In the genomic region with DNA sequence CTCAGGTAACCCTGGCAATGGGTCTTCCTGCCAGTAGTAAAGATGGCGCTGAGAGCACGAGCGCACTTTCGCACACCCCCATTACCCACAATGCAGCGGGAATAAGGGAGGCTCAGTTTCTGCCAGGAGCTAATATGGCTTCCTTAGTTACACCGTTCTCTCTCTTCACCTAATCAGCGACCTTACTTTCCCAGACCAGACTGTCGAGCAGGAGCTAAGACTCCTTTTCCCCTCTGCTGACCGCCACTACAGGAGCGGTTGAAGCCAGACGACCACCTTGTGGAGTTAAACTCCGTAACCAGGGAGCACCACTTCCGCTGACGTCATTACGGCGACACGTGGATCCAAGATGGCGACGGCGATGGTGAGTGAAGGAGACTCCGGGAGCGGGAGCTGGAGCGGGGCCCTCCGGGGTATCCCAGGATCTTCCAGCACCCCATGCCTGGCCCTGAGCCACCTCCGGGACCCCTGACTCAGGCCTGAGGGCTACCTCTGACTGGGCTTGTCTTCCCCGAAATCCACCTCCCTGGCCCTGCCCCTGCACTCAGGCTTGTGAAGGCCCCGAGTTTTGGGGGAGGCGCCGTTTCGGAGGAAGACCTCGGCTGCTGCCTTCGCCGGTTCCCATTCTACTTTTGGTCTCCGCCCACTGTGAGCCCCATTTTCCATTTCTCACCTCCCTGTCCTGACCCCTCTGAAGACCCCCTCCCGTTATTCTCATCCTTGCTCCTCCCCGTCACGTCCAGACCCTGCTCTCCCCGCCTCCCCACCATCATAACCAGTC, we compare ENCODE assay signal across 1 cellular context.
TF ChIP-seq lines count a peak whose summit lies in the region.

A gene with protein sequence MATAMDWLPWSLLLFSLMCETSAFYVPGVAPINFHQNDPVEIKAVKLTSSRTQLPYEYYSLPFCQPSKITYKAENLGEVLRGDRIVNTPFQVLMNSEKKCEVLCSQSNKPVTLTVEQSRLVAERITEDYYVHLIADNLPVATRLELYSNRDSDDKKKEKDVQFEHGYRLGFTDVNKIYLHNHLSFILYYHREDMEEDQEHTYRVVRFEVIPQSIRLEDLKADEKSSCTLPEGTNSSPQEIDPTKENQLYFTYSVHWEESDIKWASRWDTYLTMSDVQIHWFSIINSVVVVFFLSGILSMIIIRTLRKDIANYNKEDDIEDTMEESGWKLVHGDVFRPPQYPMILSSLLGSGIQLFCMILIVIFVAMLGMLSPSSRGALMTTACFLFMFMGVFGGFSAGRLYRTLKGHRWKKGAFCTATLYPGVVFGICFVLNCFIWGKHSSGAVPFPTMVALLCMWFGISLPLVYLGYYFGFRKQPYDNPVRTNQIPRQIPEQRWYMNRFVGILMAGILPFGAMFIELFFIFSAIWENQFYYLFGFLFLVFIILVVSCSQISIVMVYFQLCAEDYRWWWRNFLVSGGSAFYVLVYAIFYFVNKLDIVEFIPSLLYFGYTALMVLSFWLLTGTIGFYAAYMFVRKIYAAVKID (plus strand): TSS at position 323 of the 781 bp plus-strand sequence. CDS start 27 bp downstream, at position 350.

TF ChIP-seq in GM23338, 12 proteins besides CTCF, POLR2A, EP300 and RAD21:
- peak; percentile 71 for TF ChIP-seq POLR2AphosphoS5 (IDR thresholded peaks at IDR 0.05; ENCODE audit: low read depth)
- TF ChIP-seq, protein P1, sequence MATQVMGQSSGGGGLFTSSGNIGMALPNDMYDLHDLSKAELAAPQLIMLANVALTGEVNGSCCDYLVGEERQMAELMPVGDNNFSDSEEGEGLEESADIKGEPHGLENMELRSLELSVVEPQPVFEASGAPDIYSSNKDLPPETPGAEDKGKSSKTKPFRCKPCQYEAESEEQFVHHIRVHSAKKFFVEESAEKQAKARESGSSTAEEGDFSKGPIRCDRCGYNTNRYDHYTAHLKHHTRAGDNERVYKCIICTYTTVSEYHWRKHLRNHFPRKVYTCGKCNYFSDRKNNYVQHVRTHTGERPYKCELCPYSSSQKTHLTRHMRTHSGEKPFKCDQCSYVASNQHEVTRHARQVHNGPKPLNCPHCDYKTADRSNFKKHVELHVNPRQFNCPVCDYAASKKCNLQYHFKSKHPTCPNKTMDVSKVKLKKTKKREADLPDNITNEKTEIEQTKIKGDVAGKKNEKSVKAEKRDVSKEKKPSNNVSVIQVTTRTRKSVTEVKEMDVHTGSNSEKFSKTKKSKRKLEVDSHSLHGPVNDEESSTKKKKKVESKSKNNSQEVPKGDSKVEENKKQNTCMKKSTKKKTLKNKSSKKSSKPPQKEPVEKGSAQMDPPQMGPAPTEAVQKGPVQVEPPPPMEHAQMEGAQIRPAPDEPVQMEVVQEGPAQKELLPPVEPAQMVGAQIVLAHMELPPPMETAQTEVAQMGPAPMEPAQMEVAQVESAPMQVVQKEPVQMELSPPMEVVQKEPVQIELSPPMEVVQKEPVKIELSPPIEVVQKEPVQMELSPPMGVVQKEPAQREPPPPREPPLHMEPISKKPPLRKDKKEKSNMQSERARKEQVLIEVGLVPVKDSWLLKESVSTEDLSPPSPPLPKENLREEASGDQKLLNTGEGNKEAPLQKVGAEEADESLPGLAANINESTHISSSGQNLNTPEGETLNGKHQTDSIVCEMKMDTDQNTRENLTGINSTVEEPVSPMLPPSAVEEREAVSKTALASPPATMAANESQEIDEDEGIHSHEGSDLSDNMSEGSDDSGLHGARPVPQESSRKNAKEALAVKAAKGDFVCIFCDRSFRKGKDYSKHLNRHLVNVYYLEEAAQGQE (IDR thresholded peaks at IDR 0.05; ENCODE audit: unreplicated experiment) = no peak
- peak; percentile 96 for TF ChIP-seq CREB1 (CRISPR knock-in tag; IDR thresholded peaks at IDR 0.05; ENCODE audit: low read depth)
- no peak for TF ChIP-seq STAT1 (IDR thresholded peaks at IDR 0.05; ENCODE audit: unreplicated experiment)
- TF ChIP-seq, protein P2, sequence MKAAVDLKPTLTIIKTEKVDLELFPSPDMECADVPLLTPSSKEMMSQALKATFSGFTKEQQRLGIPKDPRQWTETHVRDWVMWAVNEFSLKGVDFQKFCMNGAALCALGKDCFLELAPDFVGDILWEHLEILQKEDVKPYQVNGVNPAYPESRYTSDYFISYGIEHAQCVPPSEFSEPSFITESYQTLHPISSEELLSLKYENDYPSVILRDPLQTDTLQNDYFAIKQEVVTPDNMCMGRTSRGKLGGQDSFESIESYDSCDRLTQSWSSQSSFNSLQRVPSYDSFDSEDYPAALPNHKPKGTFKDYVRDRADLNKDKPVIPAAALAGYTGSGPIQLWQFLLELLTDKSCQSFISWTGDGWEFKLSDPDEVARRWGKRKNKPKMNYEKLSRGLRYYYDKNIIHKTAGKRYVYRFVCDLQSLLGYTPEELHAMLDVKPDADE (IDR thresholded peaks at IDR 0.05) = peak; percentile 95
